18 cellular contexts compared by ENCODE assay signal in genomic region chr2:134727385-134727784, GRCh38. TPM values are rescaled to one million over a fixed set of nuclear protein-coding genes. Genes with fewer than 3 reads are reported as not detected.
DNase-seq lines count a peak whose midpoint lies in the region; ATAC-seq, FAIRE-seq and TF ChIP-seq lines count a peak whose summit lies in the region.
"Had no signal": no experiment of that assay in that cellular context is flagged by ENCODE, and none has a peak within 500 bp of the region (broad histone marks: within the 10 kb centered on the region; RNA-seq: fewer than 3 reads in every experiment).

No MANE protein-coding gene starts in this region.

- H2AFZ ChIP-seq in endothelial cell of umbilical vein (ENCODE audit: low read depth, low read length), result no peak overlapping the region
- H2AFZ ChIP-seq: GM23338 had no signal

- no peak overlapping the region for H3K18ac ChIP-seq in mesendoderm (ENCODE audit: low read length)

- H3K27ac ChIP-seq in endothelial cell of umbilical vein (ENCODE audit: insufficient read depth, low read depth, low read length), result no peak overlapping the region
- no peak overlapping the region for H3K27ac ChIP-seq in mesendoderm (ENCODE audit: low read depth, low read length)
- H3K27ac ChIP-seq: A549, Peyer's patch, sigmoid colon had no signal

- peak; percentile 71 for DNase-seq in ACHN
- peak; percentile 21 for DNase-seq in RKO (ENCODE audit: low spot score)
- DNase-seq in endothelial cell of umbilical vein (ENCODE audit: low read depth, low spot score), result peak; percentile 52
- DNase-seq in mesendoderm, result peak; percentile 44
- DNase-seq in MG63, result no peak
- DNase-seq: activated CD4-positive, alpha-beta T cell treated with anti-CD3 and anti-CD28 coated beads for 1 hour; activated naive CD8-positive, alpha-beta T cell treated with anti-CD3 and anti-CD28 coated beads, Interleukin-2, amount 50 U/mL, for 24 hours; activated T-cell treated with anti-CD3 and anti-CD28 coated beads, Interleukin-2, amount 50 U/mL, for 24 hours; natural killer cell; NCI-H1436; Peyer's patch; sigmoid colon had no signal

- POLR2A ChIA-PET in endothelial cell of umbilical vein (lab: Charles Lee), result no interaction called here

- CTCF ChIA-PET in endothelial cell of umbilical vein (lab: Charles Lee), result no interaction called here

- no peaks in the 10 kb centered on the region for H4K20me1 ChIP-seq in endothelial cell of umbilical vein (replicated peaks; ENCODE audit: control insufficient read depth, extremely low read depth, insufficient read depth, low read length)

- H3K4me2 ChIP-seq in endothelial cell of umbilical vein (ENCODE audit: insufficient read depth, low read length) (no peak overlapping the region), mesendoderm (ENCODE audit: low read length) (no peak overlapping the region)
- H3K4me2 ChIP-seq: A549, GM23338 had no signal

- peak; percentile 46 for FAIRE-seq in endothelial cell of umbilical vein (lab: Jason Lieb, UNC)
- FAIRE-seq: A549 had no signal

- no peak overlapping the region for H2BK5ac ChIP-seq in mesendoderm (ENCODE audit: low read length)

- no peaks in the 10 kb centered on the region for H3K9me3 ChIP-seq in endothelial cell of umbilical vein (replicated peaks; ENCODE audit: control insufficient read depth, insufficient read depth, low read length)
- no peaks in the 10 kb centered on the region for H3K9me3 ChIP-seq in MG63
- H3K9me3 ChIP-seq: A549, Peyer's patch, sigmoid colon had no signal

- no peak overlapping the region for H2AK5ac ChIP-seq in mesendoderm (ENCODE audit: low read length)

- no peak overlapping the region for H4K5ac ChIP-seq in mesendoderm (ENCODE audit: low read length)

- ATAC-seq in GM18505 (IDR thresholded peaks at IDR 0.05; ENCODE audit: unreplicated experiment) (no peak), HG03045 (IDR thresholded peaks at IDR 0.05; ENCODE audit: unreplicated experiment) (no peak), HG02759 (IDR thresholded peaks at IDR 0.05; ENCODE audit: unreplicated experiment) (no peak)
- ATAC-seq: A549; activated naive CD8-positive, alpha-beta T cell treated with anti-CD3 and anti-CD28 coated beads, Interleukin-2, amount 50 U/mL, for 24 hours; GM23338; natural killer cell had no signal

- no peak overlapping the region for H3K4me3 ChIP-seq in endothelial cell of umbilical vein (replicated peaks in 1 of 3; ENCODE audit: insufficient read depth in 1 of 3, low read depth in 1 of 3, low read length in 3 of 3)
- H3K4me3 ChIP-seq in mesendoderm (ENCODE audit: low read length), result no peak overlapping the region
- H3K4me3 ChIP-seq in MG63, result no peak overlapping the region
- H3K4me3 ChIP-seq: A549, GM23338, Peyer's patch, sigmoid colon had no signal

- no peak overlapping the region for H2BK15ac ChIP-seq in mesendoderm (replicated peaks; ENCODE audit: low read depth)

- H3K9ac ChIP-seq in endothelial cell of umbilical vein (replicated peaks; ENCODE audit: extremely low read depth, insufficient read depth, low read length), result no peak overlapping the region
- H3K9ac ChIP-seq in mesendoderm (ENCODE audit: low read length), result no peak overlapping the region

- H3K36me3 ChIP-seq in endothelial cell of umbilical vein (ENCODE audit: control insufficient read depth in 2 of 2, extremely low read depth in 1 of 2, insufficient read depth in 2 of 2, low read length in 2 of 2) (no peaks in the 10 kb centered on the region), mesendoderm (ENCODE audit: control insufficient read depth, insufficient read depth, low read length) (no peaks in the 10 kb centered on the region), MG63 (no peaks in the 10 kb centered on the region)
- H3K36me3 ChIP-seq: Peyer's patch, sigmoid colon had no signal

- intact Hi-C loops in endothelial cell of umbilical vein (cut with micrococcal nuclease), result no loop called here

- H3K27me3 ChIP-seq in endothelial cell of umbilical vein (ENCODE audit: control insufficient read depth in 2 of 2, insufficient read depth in 2 of 2, low read length in 2 of 2), result peaks cover 4 to 15% of the 10 kb centered on the region in 2 experiments
- no peaks in the 10 kb centered on the region for H3K27me3 ChIP-seq in mesendoderm (ENCODE audit: insufficient read depth, low read length, poor library complexity)
- peaks cover 2% of the 10 kb centered on the region; the same call in 1 of the 2 replicates for H3K27me3 ChIP-seq in MG63
- H3K27me3 ChIP-seq: Peyer's patch had no signal

- H3K4ac ChIP-seq in mesendoderm (ENCODE audit: low read depth, low read length), result no peak overlapping the region

- H2BK120ac ChIP-seq in mesendoderm (ENCODE audit: low read depth, low read length), result no peak overlapping the region

- H3K79me1 ChIP-seq in mesendoderm (ENCODE audit: low read length), result no peaks in the 10 kb centered on the region

- H4K8ac ChIP-seq in mesendoderm (ENCODE audit: low read depth, low read length), result no peak overlapping the region

- dilution Hi-C loops in endothelial cell of umbilical vein (cut with MboI; ENCODE audit: extremely low pct_ligation_motif_present, low sequenced_read_pairs), result no loop called here

- H3K56ac ChIP-seq in mesendoderm (ENCODE audit: low read length), result no peak overlapping the region

- no peak for TF ChIP-seq CTCF in endothelial cell of umbilical vein (IDR thresholded peaks at IDR 0.05; ENCODE audit: extremely low read depth in 1 of 2, insufficient read depth in 1 of 2, low read depth in 1 of 2, low read length in 2 of 2)

- H3K9me1 ChIP-seq in endothelial cell of umbilical vein (replicated peaks; ENCODE audit: control insufficient read depth, extremely low read depth, insufficient read depth, low read length), result no peaks in the 10 kb centered on the region

- H3K79me2 ChIP-seq in endothelial cell of umbilical vein (ENCODE audit: control insufficient read depth, insufficient read depth, low read length) (no peaks in the 10 kb centered on the region), mesendoderm (ENCODE audit: control insufficient read depth, insufficient read depth, low read length) (no peaks in the 10 kb centered on the region)

- in situ Hi-C loops in ACHN (cut with HindIII; ENCODE audit: low pct_ligation_motif_present, low pct_unique_long_range_greater_than_20kb, low sequenced_read_pairs), result no loop called here

- BruUV-seq in endothelial cell of umbilical vein (replicated peaks; lab: Mats Ljungman, UMichigan), result no TSS peak

- TF ChIP-seq POLR2A in endothelial cell of umbilical vein (IDR thresholded peaks at IDR 0.05; ENCODE audit: low read depth, low read length) (no peak), GM18505 (IDR thresholded peaks at IDR 0.05; ENCODE audit: borderline replicate concordance, extremely low read depth, insufficient read depth, insufficient read length) (no peak)

- WGBS in mesendoderm (ENCODE audit: extremely low coverage, insufficient coverage, low lambda C conversion rate), result no CpG with 5 or more reads among the region's 4 CpGs

- no peak overlapping the region for H3K23ac ChIP-seq in mesendoderm (ENCODE audit: low read length)

- peaks cover 4% of the 10 kb centered on the region for H3K4me1 ChIP-seq in endothelial cell of umbilical vein (ENCODE audit: control insufficient read depth, extremely low read depth, insufficient read depth, low read length)
- no peaks in the 10 kb centered on the region for H3K4me1 ChIP-seq in mesendoderm (ENCODE audit: control insufficient read depth, low read depth, low read length)
- H3K4me1 ChIP-seq: A549, Peyer's patch, sigmoid colon had no signal

TF ChIP-seq in endothelial cell of umbilical vein, 7 proteins besides CTCF, POLR2A, EP300 and RAD21:
- peak; percentile 34 for TF ChIP-seq EZH2 (IDR thresholded peaks at IDR 0.05; ENCODE audit: borderline replicate concordance, low read depth, low read length, severe bottlenecking)
- no peak for TF ChIP-seq POLR2AphosphoS5 (IDR thresholded peaks at IDR 0.05; ENCODE audit: insufficient read depth, low read depth, low read length)
- peak; percentile 87 for TF ChIP-seq FOS (IDR thresholded peaks at IDR 0.05; ENCODE audit: borderline replicate concordance, insufficient read depth, low read length)
- TF ChIP-seq JUN (IDR thresholded peaks at IDR 0.05; ENCODE audit: borderline replicate concordance, insufficient read depth, insufficient read length, low read depth), result peak; percentile 56

RNA-seq across cellular contexts. Expression of gene TMEM163, which starts 8.6 kb away (rescaled TPM):
- 1.0 and 1.3 TPM in 2 replicates for total RNA-seq in endothelial cell of umbilical vein
- polyA plus RNA-seq in endothelial cell of umbilical vein, result 2.2 and 2.8 TPM in 2 replicates
- 3.3 and 4.1 TPM in 2 replicates for polyA plus RNA-seq in endothelial cell of umbilical vein (2011; cell fraction: cytosol; rRNA removed)
- 4.8 TPM in 2 replicates for polyA plus RNA-seq in endothelial cell of umbilical vein (2011; cell fraction: nucleus; rRNA removed)
- 0.33 and 2.6 TPM in 2 replicates for polyA plus RNA-seq in endothelial cell of umbilical vein (2012)
- polyA minus RNA-seq in endothelial cell of umbilical vein, result 2.1 and 2.5 TPM in 2 replicates
- not detected for polyA minus RNA-seq in endothelial cell of umbilical vein (2011; cell fraction: cytosol; rRNA and poly(A)+ RNA removed)
- polyA minus RNA-seq in endothelial cell of umbilical vein (2011; cell fraction: nucleus; rRNA and poly(A)+ RNA removed), result 1.9 and 3.4 TPM in 2 replicates
- 0.25 TPM for polyA plus RNA-seq in mesendoderm (2013, experiment 1 of 2)
- polyA plus RNA-seq in mesendoderm (2013, experiment 2 of 2), result 0.15 TPM
- not detected in 2 replicates for total RNA-seq in MG63 (2014; rRNA removed; shearing (Covaris generic); ENCODE audit: low replicate concordance)
- total RNA-seq: NCI-H460 had no signal
- polyA plus RNA-seq: A549 had no signal
